Comparison of ENCODE assay signal across 9 cellular contexts in the genomic region with DNA sequence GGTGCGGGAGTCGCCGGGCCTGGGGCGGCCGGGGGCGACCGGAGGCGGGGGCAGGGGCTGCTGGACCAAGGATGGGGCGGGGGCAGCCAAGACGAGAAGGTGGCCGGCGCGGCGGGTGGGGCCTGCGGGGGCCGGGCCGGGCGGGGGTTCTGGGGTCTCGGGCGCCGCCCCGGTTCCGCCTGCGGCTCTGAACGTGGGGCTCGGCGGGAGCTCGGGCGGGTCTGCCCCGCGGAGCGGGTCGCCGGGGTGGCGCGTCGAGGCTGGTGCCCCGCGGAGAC. TPM values are rescaled to one million over a fixed set of nuclear protein-coding genes. Genes with fewer than 3 reads are reported as not detected.
DNase-seq lines count a peak whose midpoint lies in the region; ATAC-seq, FAIRE-seq and TF ChIP-seq lines count a peak whose summit lies in the region.
"Had no signal": no experiment of that assay in that cellular context is flagged by ENCODE, and none has a peak within 500 bp of the region (broad histone marks: within the 10 kb centered on the region; RNA-seq: fewer than 3 reads in every experiment).

No MANE protein-coding gene starts in this region.

- intact Hi-C loops in activated naive CD4-positive, alpha-beta T cell treated with anti-CD3 and anti-CD28 coated beads for 36 hours (cut with micrococcal nuclease), result loop anchor here (2.0 to 5.0 kb wide), 4 partner anchors 64 to 316 kb away; a partner anchor contains a TSS
- intact Hi-C loops in right lobe of liver (cut with DNase I) (loop anchor here in 1 of 2 donors (5.0 to 10.0 kb wide), 2 partner anchors 52 to 74 kb away; no protein-coding TSS in a partner anchor), thyroid gland (cut with DNase I) (loop anchor here (5.0 to 10.0 kb wide), 2 partner anchors 79 to 192 kb away; no protein-coding TSS in a partner anchor)

- H3K36me3 Mint-ChIP-seq in activated naive CD4-positive, alpha-beta T cell treated with anti-CD3 and anti-CD28 coated beads for 36 hours (ENCODE audit: low read depth), result peaks cover 26% of the 10 kb centered on the region
- H3K36me3 Mint-ChIP-seq in astrocyte (ENCODE audit: low read depth, unreplicated experiment), result peaks cover 6% of the 10 kb centered on the region

- H3K27me3 ChIP-seq in astrocyte (ENCODE audit: insufficient read depth, low read length) (no peaks in the 10 kb centered on the region), right lobe of liver (no peaks in the 10 kb centered on the region), thyroid gland (no peaks in the 10 kb centered on the region)

- peak overlapping the region; percentile 95 for H3K9ac ChIP-seq in astrocyte (ENCODE audit: low read length)

- no peak for ATAC-seq in right lobe of liver
- no peak for ATAC-seq in HG03095 (IDR thresholded peaks at IDR 0.05; ENCODE audit: unreplicated experiment)
- ATAC-seq in GM18520 (IDR thresholded peaks at IDR 0.05; ENCODE audit: unreplicated experiment), result no peak

- H3K4me3 Mint-ChIP-seq in activated naive CD4-positive, alpha-beta T cell treated with anti-CD3 and anti-CD28 coated beads for 36 hours, result peak overlapping the region; percentile 91
- peak overlapping the region; percentile 84 for H3K4me3 Mint-ChIP-seq in astrocyte (ENCODE audit: unreplicated experiment)

- H3K4me2 ChIP-seq in astrocyte (ENCODE audit: low read length), result peak overlapping the region; percentile 99

- no peaks in the 10 kb centered on the region for H3K9me3 ChIP-seq in astrocyte (ENCODE audit: insufficient read depth, low read depth, low read length)
- no peaks in the 10 kb centered on the region for H3K9me3 ChIP-seq in right lobe of liver
- H3K9me3 ChIP-seq in thyroid gland, result no peaks in the 10 kb centered on the region

- TF ChIP-seq CTCF in astrocyte (IDR thresholded peaks at IDR 0.05; ENCODE audit: insufficient read depth, low read depth, low read length) (no peak), right lobe of liver (IDR thresholded peaks at IDR 0.05) (no peak), thyroid gland (IDR thresholded peaks at IDR 0.05) (no peak)

- H3K4me1 ChIP-seq in astrocyte (ENCODE audit: insufficient read depth, low read length) (peaks cover 19% of the 10 kb centered on the region), right lobe of liver (peaks cover 0 to 33% (median 14%) of the 10 kb centered on the region in 4 donors), thyroid gland (peaks cover 19 to 23% of the 10 kb centered on the region in 2 donors)

- TF ChIP-seq POLR2A in right lobe of liver (IDR thresholded peaks at IDR 0.05), result no peak
- no peak for TF ChIP-seq POLR2A in thyroid gland (IDR thresholded peaks at IDR 0.05)

- peak overlapping the region; percentile 99 for H3K4me3 ChIP-seq in astrocyte (ENCODE audit: insufficient read depth, low read depth, low read length)
- peak overlapping the region; percentile 85 to 96 (median 86) for H3K4me3 ChIP-seq in right lobe of liver
- peak overlapping the region; percentile 34 to 74 (median 51) for H3K4me3 ChIP-seq in thyroid gland (replicated peaks in 1 of 3)

- H3K27me3 Mint-ChIP-seq in activated naive CD4-positive, alpha-beta T cell treated with anti-CD3 and anti-CD28 coated beads for 36 hours (ENCODE audit: low read depth), result no peaks in the 10 kb centered on the region
- no peaks in the 10 kb centered on the region for H3K27me3 Mint-ChIP-seq in astrocyte (ENCODE audit: low read depth, unreplicated experiment)

- H3K27ac ChIP-seq in astrocyte (ENCODE audit: low read depth, low read length) (peak overlapping the region; percentile 65), right lobe of liver (peak overlapping the region; percentile 60 to 95 (median 75)), thyroid gland (peak overlapping the region in 2 of 3 donors; percentile 34 to 59)

- WGBS in right lobe of liver (ENCODE audit: insufficient coverage, low coverage, low lambda C conversion rate, missing lambda C conversion rate), result no CpG with 5 or more reads among the region's 39 CpGs
- WGBS in thyroid gland, 2 donors, result no CpG with 5 or more reads among the region's 39 CpGs

- no peak for FAIRE-seq in astrocyte (lab: Jason Lieb, UNC)
- FAIRE-seq: colon had no signal

- CTCF ChIA-PET in activated naive CD4-positive, alpha-beta T cell treated with anti-CD3 and anti-CD28 coated beads for 36 hours (lab: Charles Lee), result interaction anchor here (1.1 kb wide), 1 partner anchor 80 kb away, joined by 11 read pairs; no protein-coding TSS in a partner anchor

- H3K27ac Mint-ChIP-seq in activated naive CD4-positive, alpha-beta T cell treated with anti-CD3 and anti-CD28 coated beads for 36 hours, result peak overlapping the region; percentile 99
- H3K27ac Mint-ChIP-seq in astrocyte (ENCODE audit: unreplicated experiment), result no peak overlapping the region

- no peaks in the 10 kb centered on the region for H3K9me3 Mint-ChIP-seq in activated naive CD4-positive, alpha-beta T cell treated with anti-CD3 and anti-CD28 coated beads for 36 hours
- no peaks in the 10 kb centered on the region for H3K9me3 Mint-ChIP-seq in astrocyte (ENCODE audit: unreplicated experiment)

- DNase-seq in activated naive CD4-positive, alpha-beta T cell treated with anti-CD3 and anti-CD28 coated beads for 36 hours, result no peak
- no peak for DNase-seq in activated naive CD4-positive, alpha-beta T cell treated with anti-CD3 and anti-CD28 coated beads, Interleukin-2, amount 50 U/mL, for 16 hours
- DNase-seq in astrocyte (ENCODE audit: low read depth) (no peak), right lobe of liver (no peak), thyroid gland (no peak), RKO (ENCODE audit: low spot score) (no peak)

- no peak overlapping the region for H2AFZ ChIP-seq in astrocyte (ENCODE audit: low read depth, low read length)

- peaks cover 50% of the 10 kb centered on the region for H4K20me1 ChIP-seq in astrocyte (ENCODE audit: insufficient read depth, low read length)

- H3K36me3 ChIP-seq in astrocyte (ENCODE audit: insufficient read depth, low read length) (peaks cover 7% of the 10 kb centered on the region), right lobe of liver (peaks cover 0 to 33% (median 15%) of the 10 kb centered on the region in 4 donors), thyroid gland (peaks cover 25% of the 10 kb centered on the region in 2 donors)

- H3K79me2 ChIP-seq in astrocyte (ENCODE audit: insufficient read depth, low read length), result peaks cover 48% of the 10 kb centered on the region

- H3K4me1 Mint-ChIP-seq in activated naive CD4-positive, alpha-beta T cell treated with anti-CD3 and anti-CD28 coated beads for 36 hours (ENCODE audit: low read depth), result peaks cover 24% of the 10 kb centered on the region
- peaks cover 7% of the 10 kb centered on the region for H3K4me1 Mint-ChIP-seq in astrocyte (ENCODE audit: low read depth, unreplicated experiment)

RNA-seq across cellular contexts. Expression of a gene that starts 0.2 kb away (rescaled TPM):
- total RNA-seq in activated naive CD4-positive, alpha-beta T cell treated with anti-CD3 and anti-CD28 coated beads for 36 hours, result 10 to 100 TPM; 77.4 to 81.5 TPM
- total RNA-seq in astrocyte (123 and 125 TPM in 2 replicates), right lobe of liver (100 to 1,000 TPM in 2 of 6 experiments, 10 to 100 TPM in 4; 49.5 to 139 (median 55.7) TPM), thyroid gland (100 to 1,000 TPM in 3 of 4 donors, 10 to 100 TPM in 1; 89.9 to 140 (median 117) TPM)
